In genomic region chr2:48251437-48252148, GRCh38 we compare ENCODE assay signal across 15 cellular contexts.
DNase-seq lines count a peak whose midpoint lies in the region; ATAC-seq and TF ChIP-seq lines count a peak whose summit lies in the region.
"Had no signal": no experiment of that assay in that cellular context is flagged by ENCODE, and none has a peak within 500 bp of the region (broad histone marks: within the 10 kb centered on the region; RNA-seq: fewer than 3 reads in every experiment).

No MANE protein-coding gene starts in this region.

- 77 to 95% methylated on average over 3 of the region's 3 CpGs for WGBS in endodermal cell (ENCODE audit: insufficient coverage in 1 of 2, insufficient read length in 1 of 2), 2 experiments
- 62 to 79% (median 67%) methylated on average over 3 of the region's 3 CpGs for WGBS in spleen, 5 donors

- H3K36me3 ChIP-seq in endodermal cell (ENCODE audit: control insufficient read depth, insufficient read depth, low read length) (no peaks in the 10 kb centered on the region), spleen (no peaks in the 10 kb centered on the region)
- H3K36me3 ChIP-seq in CD8-positive, alpha-beta memory T cell (ENCODE audit: insufficient read depth, low read length): no peaks in the 10 kb centered on the region
- H3K36me3 ChIP-seq: BE2C had no signal

- H3K27ac Mint-ChIP-seq in endodermal cell: no peak overlapping the region
- H3K27ac Mint-ChIP-seq in CD8-positive, alpha-beta memory T cell: peak overlapping the region in 1 of 8 donors; percentile 59
- H3K27ac Mint-ChIP-seq: CD8-positive, alpha-beta T cell had no signal

- peak; percentile 37 for DNase-seq in SIG-M5 treated with dmso at 0.1 percent for 504 hours (lab: John Stamatoyannopoulos, UW; ENCODE audit: unreplicated experiment)
- no peak for DNase-seq in SIG-M5 (lab: John Stamatoyannopoulos, UW)
- DNase-seq in NB4 (ENCODE audit: low read depth): peak; percentile 25
- DNase-seq in endodermal cell: no peak
- DNase-seq in spleen: no peak
- DNase-seq in CD8-positive, alpha-beta memory T cell: no peak
- no peak for DNase-seq in effector CD4-positive, alpha-beta T cell
- DNase-seq: BE2C; Caco-2; CD8-positive, alpha-beta T cell; DMS53 had no signal

- no peak overlapping the region for H3K27ac ChIP-seq in endodermal cell (ENCODE audit: low read depth, low read length)
- H3K27ac ChIP-seq in spleen: peak overlapping the region in 7 of 8 donors; percentile 22 to 84 (median 68)
- H3K27ac ChIP-seq in CD8-positive, alpha-beta memory T cell (ENCODE audit: low read depth, low read length): no peak overlapping the region

- no peak for ATAC-seq in HG03439 (IDR thresholded peaks at IDR 0.05; ENCODE audit: unreplicated experiment)
- ATAC-seq: CD8-positive, alpha-beta T cell; HCT116 had no signal

- H3K4me3 ChIP-seq in NB4 (ENCODE audit: low read depth, low read length): no peak overlapping the region
- peak overlapping the region; percentile 43 for H3K4me3 ChIP-seq in endodermal cell (ENCODE audit: low read length)
- no peak overlapping the region for H3K4me3 ChIP-seq in spleen
- H3K4me3 ChIP-seq in CD8-positive, alpha-beta memory T cell (ENCODE audit: low read length): no peak overlapping the region

- POLR2A ChIA-PET in CD8-positive, alpha-beta memory T cell (lab: Charles Lee): no interaction called here

- H3K4me1 ChIP-seq in endodermal cell (ENCODE audit: control insufficient read depth, insufficient read depth, low read length) (peaks cover 6% of the 10 kb centered on the region), spleen (peaks cover 0 to 63% (median 21%) of the 10 kb centered on the region in 6 donors)
- H3K4me1 ChIP-seq in CD8-positive, alpha-beta memory T cell (ENCODE audit: insufficient read depth, low read length): no peaks in the 10 kb centered on the region
- H3K4me1 ChIP-seq: BE2C had no signal

- TF ChIP-seq POLR2A in NB4 (IDR thresholded peaks at IDR 0.05; ENCODE audit: extremely low read depth, insufficient read length): no peak
- no peak for TF ChIP-seq POLR2A in spleen (IDR thresholded peaks at IDR 0.05)

- CTCF ChIA-PET in CD8-positive, alpha-beta memory T cell (lab: Charles Lee): no interaction called here

- H3K4me1 Mint-ChIP-seq in endodermal cell: peaks cover 21% of the 10 kb centered on the region
- peaks cover 0 to 4% (median 0%) of the 10 kb centered on the region in 3 donors for H3K4me1 Mint-ChIP-seq in CD8-positive, alpha-beta memory T cell

- H3K27me3 ChIP-seq in endodermal cell (ENCODE audit: control insufficient read depth, insufficient read depth, low read length, poor library complexity, severe bottlenecking): no peaks in the 10 kb centered on the region
- H3K27me3 ChIP-seq in spleen (replicated peaks in 1 of 7): no peaks in the 10 kb centered on the region
- no peaks in the 10 kb centered on the region for H3K27me3 ChIP-seq in CD8-positive, alpha-beta memory T cell (ENCODE audit: insufficient read depth, low read length, poor library complexity, severe bottlenecking)
- H3K27me3 ChIP-seq: BE2C had no signal

- peak overlapping the region; percentile 13 for H3K9ac ChIP-seq in endodermal cell (ENCODE audit: extremely low read depth, low read length, poor library complexity, severe bottlenecking)

- H3K4me3 Mint-ChIP-seq in endodermal cell: no peak overlapping the region
- H3K4me3 Mint-ChIP-seq in CD8-positive, alpha-beta memory T cell: no peak overlapping the region
- H3K4me3 Mint-ChIP-seq: CD8-positive, alpha-beta T cell; IgD-negative memory B cell had no signal

- H3K9me3 ChIP-seq in endodermal cell (ENCODE audit: control insufficient read depth, low read length) (no peaks in the 10 kb centered on the region), spleen (no peaks in the 10 kb centered on the region)
- H3K9me3 ChIP-seq in CD8-positive, alpha-beta memory T cell (ENCODE audit: low read length): no peaks in the 10 kb centered on the region
- H3K9me3 ChIP-seq: BE2C, Caco-2 had no signal

- TF ChIP-seq CTCF in NB4 (IDR thresholded peaks at IDR 0.05; ENCODE audit: low read depth, low read length) (no peak), endodermal cell (conservative IDR thresholded peaks at IDR 0.05) (no peak), spleen (IDR thresholded peaks at IDR 0.05 in 8 of 11, conservative IDR thresholded peaks at IDR 0.05 in 3 of 11) (no peak)

- no peaks in the 10 kb centered on the region for H3K27me3 Mint-ChIP-seq in endodermal cell (ENCODE audit: insufficient read depth)
- no peaks in the 10 kb centered on the region for H3K27me3 Mint-ChIP-seq in CD8-positive, alpha-beta memory T cell
- H3K27me3 Mint-ChIP-seq: IgD-negative memory B cell had no signal

- intact Hi-C loops in spleen (cut with DNase I; ENCODE audit: low total_unique reads): loop anchor here (10.0 kb wide), 1 partner anchor 53 kb away; no protein-coding TSS in a partner anchor

- H3K36me3 Mint-ChIP-seq in endodermal cell (ENCODE audit: low read depth): no peaks in the 10 kb centered on the region
- H3K36me3 Mint-ChIP-seq in CD8-positive, alpha-beta memory T cell: no peaks in the 10 kb centered on the region
- H3K36me3 Mint-ChIP-seq: CD14-positive monocyte; CD8-positive, alpha-beta T cell; IgD-negative memory B cell had no signal

- H3K9me3 Mint-ChIP-seq in endodermal cell: no peaks in the 10 kb centered on the region
- H3K9me3 Mint-ChIP-seq in CD8-positive, alpha-beta memory T cell: no peaks in the 10 kb centered on the region
- H3K9me3 Mint-ChIP-seq: CD8-positive, alpha-beta T cell; IgD-negative memory B cell had no signal

Comparison
In these comparisons a context has a peak if more than half of its experiments do, and no peak if none do; other contexts are left out.
1. DNase-seq: peak in SIG-M5 treated with dmso at 0.1 percent for 504 hours (single experiment) and NB4 (single experiment); none in SIG-M5 (single experiment), endodermal cell (single experiment), spleen (single experiment), CD8-positive, alpha-beta memory T cell (0 of 5) and effector CD4-positive, alpha-beta T cell (single experiment).
2. H3K27ac ChIP-seq: peak in spleen (7 of 8); none in endodermal cell (single experiment) and CD8-positive, alpha-beta memory T cell (single experiment).